Comparison of ENCODE assay signal across 22 cellular contexts in genomic region chr5:124538196-124538595, GRCh38.
DNase-seq lines count a peak whose midpoint lies in the region; ATAC-seq lines count a peak whose summit lies in the region.
"Had no signal": no experiment of that assay in that cellular context is flagged by ENCODE, and none has a peak within 500 bp of the region (broad histone marks: within the 10 kb centered on the region; RNA-seq: fewer than 3 reads in every experiment).

No MANE protein-coding gene starts in this region.

- H3K9me3 Mint-ChIP-seq in activated T-helper 2 cell treated with anti-CD3 and anti-CD28 coated beads, Interferon-gamma antibody, Interleukin-2, Interleukin-4, amounts not matched to agents 10 μg/mL and 5 μg/mL and 100 μg/mL, durations not matched to agents 14 hours and 24 hours and 36 hours: peaks cover 5% of the 10 kb centered on the region
- peaks cover 13 to 29% of the 10 kb centered on the region in 2 donors for H3K9me3 Mint-ChIP-seq in activated naive CD4-positive, alpha-beta T cell treated with anti-CD3 and anti-CD28 coated beads, Interleukin-2, amount 50 U/mL, for 72 hours
- H3K9me3 Mint-ChIP-seq: HFFc6 had no signal

- DNase-seq in COLO829 (ENCODE audit: low spot score) (peak; percentile 20), cerebellum (ENCODE audit: low spot score) (peak; percentile 8), kidney tubule cell (ENCODE audit: low spot score) (peak; percentile 36), pulmonary artery endothelial cell (ENCODE audit: low read depth, low spot score) (peak; percentile 84), HPDE6-E6E7 (ENCODE audit: extremely low spot score) (no peak)
- DNase-seq in activated T-helper 2 cell treated with anti-CD3 and anti-CD28 coated beads, Interferon-gamma antibody, Interleukin-2, Interleukin-4, amounts not matched to agents 10 μg/mL and 5 μg/mL and 100 μg/mL, durations not matched to agents 14 hours and 24 hours and 36 hours (ENCODE audit: low spot score): no peak
- no peak for DNase-seq in activated naive CD4-positive, alpha-beta T cell treated with anti-CD3 and anti-CD28 coated beads, Interleukin-2, amount 50 U/mL, for 72 hours (ENCODE audit: low spot score in 2 of 2)
- DNase-seq in stimulated activated CD4-positive, alpha-beta T cell treated with anti-CD3 and anti-CD28 coated beads, Interleukin-1b, Interleukin-23, amount 100 ng/mL, for 48 hours: no peak
- DNase-seq: DMS153, DND-41, HFFc6, Kasumi-1, MV-4-11, NCI-H1105, NCI-H2029, NCI-H446, NCI-H524 treated with DMSO at 0.1 percent for 48 hours, NCI-H774, SIG-M5, SK-N-SH had no signal

- no peaks in the 10 kb centered on the region for H3K27me3 Mint-ChIP-seq in activated T-helper 2 cell treated with anti-CD3 and anti-CD28 coated beads, Interferon-gamma antibody, Interleukin-2, Interleukin-4, amounts not matched to agents 10 μg/mL and 5 μg/mL and 100 μg/mL, durations not matched to agents 14 hours and 24 hours and 36 hours (ENCODE audit: low read depth)

- no peak overlapping the region for H3K27ac Mint-ChIP-seq in activated T-helper 2 cell treated with anti-CD3 and anti-CD28 coated beads, Interferon-gamma antibody, Interleukin-2, Interleukin-4, amounts not matched to agents 10 μg/mL and 5 μg/mL and 100 μg/mL, durations not matched to agents 14 hours and 24 hours and 36 hours
- H3K27ac Mint-ChIP-seq in activated naive CD4-positive, alpha-beta T cell treated with anti-CD3 and anti-CD28 coated beads, Interleukin-2, amount 50 U/mL, for 72 hours: no peak overlapping the region
- H3K27ac Mint-ChIP-seq: GM23338, HFFc6 had no signal

- intact Hi-C loops in activated T-helper 2 cell treated with anti-CD3 and anti-CD28 coated beads, Interferon-gamma antibody, Interleukin-2, Interleukin-4, amounts not matched to agents 10 μg/mL and 5 μg/mL and 100 μg/mL, durations not matched to agents 14 hours and 24 hours and 36 hours (cut with micrococcal nuclease): no loop called here

- H3K4me1 Mint-ChIP-seq in activated T-helper 2 cell treated with anti-CD3 and anti-CD28 coated beads, Interferon-gamma antibody, Interleukin-2, Interleukin-4, amounts not matched to agents 10 μg/mL and 5 μg/mL and 100 μg/mL, durations not matched to agents 14 hours and 24 hours and 36 hours (ENCODE audit: low read depth): no peaks in the 10 kb centered on the region
- H3K4me1 Mint-ChIP-seq: GM23338 had no signal

- ATAC-seq in activated naive CD4-positive, alpha-beta T cell treated with anti-CD3 and anti-CD28 coated beads, Interleukin-2, amount 50 U/mL, for 72 hours: no peak
- ATAC-seq: GM23338, K562 had no signal

- no peak overlapping the region for H3K4me3 Mint-ChIP-seq in activated T-helper 2 cell treated with anti-CD3 and anti-CD28 coated beads, Interferon-gamma antibody, Interleukin-2, Interleukin-4, amounts not matched to agents 10 μg/mL and 5 μg/mL and 100 μg/mL, durations not matched to agents 14 hours and 24 hours and 36 hours (ENCODE audit: low read depth)
- H3K4me3 Mint-ChIP-seq: GM23338, HFFc6 had no signal

- H3K36me3 Mint-ChIP-seq in activated T-helper 2 cell treated with anti-CD3 and anti-CD28 coated beads, Interferon-gamma antibody, Interleukin-2, Interleukin-4, amounts not matched to agents 10 μg/mL and 5 μg/mL and 100 μg/mL, durations not matched to agents 14 hours and 24 hours and 36 hours (ENCODE audit: low read depth): no peaks in the 10 kb centered on the region
- peaks cover 0 to 4% of the 10 kb centered on the region in 2 donors for H3K36me3 Mint-ChIP-seq in activated naive CD4-positive, alpha-beta T cell treated with anti-CD3 and anti-CD28 coated beads, Interleukin-2, amount 50 U/mL, for 72 hours

Comparison
In these comparisons a context has a peak if more than half of its experiments do, and no peak if none do; other contexts are left out.
1. DNase-seq: peak in COLO829 (single experiment), cerebellum (single experiment), kidney tubule cell (single experiment) and pulmonary artery endothelial cell (single experiment); none in activated T-helper 2 cell treated with anti-CD3 and anti-CD28 coated beads, Interferon-gamma antibody, Interleukin-2, Interleukin-4, amounts not matched to agents 10 μg/mL and 5 μg/mL and 100 μg/mL, durations not matched to agents 14 hours and 24 hours and 36 hours (single experiment), HPDE6-E6E7 (single experiment), activated naive CD4-positive, alpha-beta T cell treated with anti-CD3 and anti-CD28 coated beads, Interleukin-2, amount 50 U/mL, for 72 hours (0 of 2) and stimulated activated CD4-positive, alpha-beta T cell treated with anti-CD3 and anti-CD28 coated beads, Interleukin-1b, Interleukin-23, amount 100 ng/mL, for 48 hours (single experiment).